8 cellular contexts compared by ENCODE assay signal in the genomic region with DNA sequence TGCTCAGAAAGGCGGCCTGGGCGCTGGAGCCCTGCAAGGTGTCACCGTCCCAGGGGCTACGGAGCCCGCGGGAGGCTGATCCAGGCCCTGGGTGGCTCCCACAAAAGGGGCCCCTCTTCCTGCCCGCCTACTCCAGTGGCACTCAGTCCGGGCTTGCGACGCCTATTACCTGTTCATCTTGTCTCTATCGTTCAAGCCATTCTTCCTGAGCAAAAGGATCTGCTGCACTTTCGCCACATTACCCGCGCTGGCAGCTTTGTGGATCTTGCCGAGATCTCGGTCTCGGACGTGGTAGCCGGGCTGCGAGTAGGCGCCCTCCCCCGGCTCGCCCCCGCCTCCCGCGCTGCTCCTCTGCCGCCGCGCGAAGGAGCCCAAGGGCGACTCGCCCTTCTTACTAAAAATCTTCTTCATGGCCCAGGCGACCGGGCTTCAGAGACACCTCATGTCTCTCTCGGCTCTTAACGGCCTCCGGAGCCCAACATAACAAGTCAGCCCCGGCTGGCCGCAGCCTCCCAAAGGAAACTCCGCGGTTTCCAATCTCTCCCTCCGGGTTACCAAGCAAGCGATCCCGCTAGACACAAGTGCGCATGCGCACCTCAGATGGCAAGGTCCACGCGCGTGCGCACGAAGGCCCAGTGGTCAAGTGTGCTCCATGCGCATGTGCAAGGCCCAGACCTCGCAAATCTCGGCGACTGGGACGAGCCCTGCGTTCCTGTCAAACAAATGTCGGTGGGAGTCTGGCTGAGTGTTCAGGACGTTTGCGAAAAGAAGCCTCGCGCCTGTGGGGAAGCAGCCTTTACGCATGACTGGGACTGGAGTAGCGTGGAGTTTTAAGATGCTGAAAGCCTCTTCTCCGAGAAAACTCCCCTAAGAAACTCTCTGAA. TPM values are rescaled to one million over a fixed set of nuclear protein-coding genes. Genes with fewer than 3 reads are reported as not detected.
DNase-seq lines count a peak whose midpoint lies in the region; ATAC-seq and TF ChIP-seq lines count a peak whose summit lies in the region.

A gene (minus strand): TSS at position 579 of the 884 bp plus-strand sequence. CDS start 168 bp downstream, at position 411.

- peak within 1 kb of the TSS; percentile 77 for H3K9ac ChIP-seq in mammary epithelial cell (ENCODE audit: insufficient read depth, low read length)

- H3K27me3 ChIP-seq in WERI-Rb-1 (ENCODE audit: insufficient read depth, low read depth, severe bottlenecking) (no peaks in the 10 kb centered on the region), mammary epithelial cell (ENCODE audit: insufficient read depth, low read length) (no peaks in the 10 kb centered on the region)

- peak within 1 kb of the TSS; percentile 88 for H3K27ac ChIP-seq in WERI-Rb-1
- H3K27ac ChIP-seq in mammary epithelial cell (ENCODE audit: insufficient read depth, low read depth, low read length) = peak within 1 kb of the TSS; percentile 64
- peak within 1 kb of the TSS; percentile 48 to 95 (median 90) for H3K27ac ChIP-seq in skin epidermis

- dilution Hi-C loops in mammary epithelial cell (cut with HindIII; ENCODE audit: low sequenced_read_pairs) = no loop called here

- in situ Hi-C loops in mammary epithelial cell (cut with MboI; ENCODE audit: low sequenced_read_pairs in 2 of 2) = no loop called here

- H3K36me3 ChIP-seq in WERI-Rb-1 (no peaks in the 10 kb centered on the region), mammary epithelial cell (ENCODE audit: insufficient read depth, low read length) (peaks cover 3% of the 10 kb centered on the region)

- DNase-seq in AG04449 (ENCODE audit: low read depth, low spot score) (peak; percentile 77), NCI-H2196 (lab: John Stamatoyannopoulos, UW; ENCODE audit: unreplicated experiment) (peak; percentile 94), WERI-Rb-1 (peak; percentile 94), mammary epithelial cell (peak; percentile 96), iPS-NIHi11 (ENCODE audit: low spot score) (peak; percentile 95)

- TF ChIP-seq CTCF in AG04449 (IDR thresholded peaks at IDR 0.05; ENCODE audit: insufficient read depth, low read length, missing control alignments) = no peak
- no peak for TF ChIP-seq CTCF in WERI-Rb-1 (IDR thresholded peaks at IDR 0.05; ENCODE audit: low read depth, low read length)
- TF ChIP-seq CTCF in mammary epithelial cell (conservative IDR thresholded peaks at IDR 0.05 in 1 of 2, IDR thresholded peaks at IDR 0.05 in 1 of 2; ENCODE audit: extremely low read depth in 1 of 2, insufficient read depth in 1 of 2, low read depth in 1 of 2, low read length in 2 of 2) = peak in 1 of 2 donors; percentile 14

- CTCF ChIA-PET in AG04449 (lab: Yijun Ruan, JAX) (no interaction called here), mammary epithelial cell (lab: Charles Lee; ENCODE audit: low non-redundant PET) (no interaction called here)

- intact Hi-C loops in mammary epithelial cell (cut with micrococcal nuclease) = loop anchor here (5.0 to 10.0 kb wide), 2 partner anchors 142 to 205 kb away; a partner anchor contains a TSS

- H3K4me3 ChIP-seq in AG04449 (ENCODE audit: low read depth, low read length) (peak within 1 kb of the TSS; percentile 82), WERI-Rb-1 (ENCODE audit: low read depth, low read length) (peak within 1 kb of the TSS; percentile 65), mammary epithelial cell (replicated peaks in 1 of 3; ENCODE audit: insufficient read depth in 1 of 3, low read depth in 2 of 3, low read length in 3 of 3) (peak within 1 kb of the TSS; percentile 55 to 82 (median 80)), skin epidermis (peak within 1 kb of the TSS; percentile 41 to 73 (median 67))

- 0% methylated on average over 15 of the region's 65 CpGs for WGBS in mammary epithelial cell (ENCODE audit: low coverage, missing lambda C conversion rate)

- H4K20me1 ChIP-seq in mammary epithelial cell (ENCODE audit: insufficient read depth, low read length) = no peaks in the 10 kb centered on the region

- H3K9me3 ChIP-seq in WERI-Rb-1 (ENCODE audit: severe bottlenecking) (no peaks in the 10 kb centered on the region), mammary epithelial cell (replicated peaks; ENCODE audit: insufficient read depth, low read length) (no peaks in the 10 kb centered on the region)

- POLR2A ChIA-PET in AG04449 (lab: Yijun Ruan, JAX) = interaction anchor here (1.2 kb wide), 1 partner anchor 54 kb away, joined by 5 read pairs; a partner anchor contains a TSS

- peak within 1 kb of the TSS; percentile 97 for H2AFZ ChIP-seq in mammary epithelial cell (ENCODE audit: low read depth, low read length)

- ATAC-seq in GM18870 (IDR thresholded peaks at IDR 0.05; ENCODE audit: unreplicated experiment) = peak; percentile 73
- peak; percentile 81 for ATAC-seq in HG03108 (IDR thresholded peaks at IDR 0.05; ENCODE audit: unreplicated experiment)

- peaks cover 5% of the 10 kb centered on the region for H3K4me1 ChIP-seq in mammary epithelial cell (ENCODE audit: insufficient read depth, low read length)

- BruUV-seq in mammary epithelial cell (replicated peaks; lab: Mats Ljungman, UMichigan) = TSS peak; percentile 51

- H3K79me2 ChIP-seq in mammary epithelial cell (ENCODE audit: insufficient read depth, low read length) = peaks cover 16% of the 10 kb centered on the region

- peak within 1 kb of the TSS; percentile 96 for H3K4me2 ChIP-seq in mammary epithelial cell (ENCODE audit: insufficient read depth, low read depth, low read length)

RNA-seq across cellular contexts. Expression of the gene that starts here (rescaled TPM):
- 1 to 10 TPM; 7.0 to 8.1 TPM for total RNA-seq in mammary epithelial cell
- polyA plus RNA-seq in mammary epithelial cell = 1.1 TPM
- 4.1 TPM for polyA minus RNA-seq in mammary epithelial cell

Comparison
In these comparisons a context has a peak if more than half of its experiments do, and no peak if none do; other contexts are left out.
1. Peak in every context shown above with its lines: DNase-seq, ATAC-seq, H3K4me3 ChIP-seq and H3K27ac ChIP-seq.